Comparison of ENCODE assay signal across 20 cellular contexts in genomic region chr15:29470311-29470710, GRCh38.
A peak's percentile ranks its signal among the peaks of the same experiment; 100 is the strongest.
DNase-seq lines count a peak whose midpoint lies in the region; ATAC-seq, FAIRE-seq and TF ChIP-seq lines count a peak whose summit lies in the region.
"Had no signal": no experiment of that assay in that cellular context is flagged by ENCODE, and none has a peak within 500 bp of the region (broad histone marks: within the 10 kb centered on the region; RNA-seq: fewer than 3 reads in every experiment).

No MANE protein-coding gene starts in this region.

- no peak overlapping the region for H3K18ac ChIP-seq in IMR-90 (ENCODE audit: low read depth, low read length)

- FAIRE-seq in pancreas (lab: Jason Lieb, UNC) (no peak), HTR-8/SVneo (lab: Jason Lieb, UNC) (no peak), frontal cortex (lab: Jason Lieb, UNC) (no peak)

- H3K4ac ChIP-seq in IMR-90 (ENCODE audit: low read depth, low read length) = no peak overlapping the region

- TF ChIP-seq CTCF in IMR-90 (conservative IDR thresholded peaks at IDR 0.05; ENCODE audit: low read depth, low read length) (no peak), pancreas (IDR thresholded peaks at IDR 0.05) (no peak)

- peaks cover 2% of the 10 kb centered on the region; the same call in 1 of the 2 replicates for H3K9me3 ChIP-seq in IMR-90 (ENCODE audit: control insufficient read depth, insufficient read depth, low read length)
- H3K9me3 ChIP-seq in esophagus (ENCODE audit: control insufficient read depth in 2 of 2, insufficient read depth in 1 of 2, low read depth in 1 of 2, low read length in 1 of 2) = peaks cover 0 to 2% of the 10 kb centered on the region in 2 donors
- H3K9me3 ChIP-seq in pancreas = no peaks in the 10 kb centered on the region

- H3K27ac ChIP-seq in IMR-90 (ENCODE audit: insufficient read depth, low read length) (no peak overlapping the region), esophagus (ENCODE audit: low read depth in 2 of 2, low read length in 1 of 2) (peak overlapping the region; percentile 58 to 74), pancreas (peak overlapping the region in 2 of 4 donors; percentile 66 to 71)

- H3K23ac ChIP-seq in IMR-90 (ENCODE audit: low read depth, low read length) = no peak overlapping the region

- TF ChIP-seq POLR2A in IMR-90 (IDR thresholded peaks at IDR 0.05; ENCODE audit: low read depth, low read length) = no peak

- H3K27me3 ChIP-seq in IMR-90 (ENCODE audit: control insufficient read depth, insufficient read depth, low read length) (no peaks in the 10 kb centered on the region), esophagus (ENCODE audit: control insufficient read depth in 1 of 2, insufficient read depth in 2 of 2, low read length in 2 of 2) (no peaks in the 10 kb centered on the region), pancreas (no peaks in the 10 kb centered on the region)

- dilution Hi-C loops in IMR-90 (cut with HindIII; ENCODE audit: low sequenced_read_pairs, unreplicated experiment) = no loop called here

- BruUV-seq in IMR-90 (replicated peaks; lab: Mats Ljungman, UMichigan) = no TSS peak

- no peaks in the 10 kb centered on the region for H4K20me1 ChIP-seq in IMR-90 (ENCODE audit: insufficient read depth, low read length)

- no peak overlapping the region for H3K14ac ChIP-seq in IMR-90 (replicated peaks; ENCODE audit: low read depth, low read length)

- H4K91ac ChIP-seq in IMR-90 (ENCODE audit: insufficient read depth, low read depth, low read length) = no peak overlapping the region

- WGBS in IMR-90 (ENCODE audit: extremely low coverage in 2 of 2, insufficient read length in 1 of 2), 2 experiments = 51% methylated on average over 7 of the region's 14 CpGs; no CpG with 5 or more reads in 1 of the 2 experiments
- WGBS in esophagus, 2 donors = 37 to 57% methylated on average over 14 of the region's 14 CpGs
- 58% methylated on average over 14 of the region's 14 CpGs for WGBS in pancreas, 2 donors

- H2AK5ac ChIP-seq in IMR-90 (ENCODE audit: low read depth, low read length) = no peak overlapping the region

- H4K8ac ChIP-seq in IMR-90 (ENCODE audit: low read depth in 2 of 2, low read length in 2 of 2) = no peak overlapping the region

- H3K4me3 ChIP-seq in IMR-90 (ENCODE audit: insufficient read depth, low read depth, low read length) (no peak overlapping the region), esophagus (ENCODE audit: low read depth in 1 of 2, low read length in 2 of 2) (no peak overlapping the region), pancreas (no peak overlapping the region)

- H3K36me3 ChIP-seq in IMR-90 (ENCODE audit: control insufficient read depth, insufficient read depth, low read length) (no peaks in the 10 kb centered on the region), esophagus (ENCODE audit: control insufficient read depth in 2 of 2, insufficient read depth in 2 of 2, low read length in 1 of 2) (no peaks in the 10 kb centered on the region), pancreas (no peaks in the 10 kb centered on the region)

- no peaks in the 10 kb centered on the region for H3K9me1 ChIP-seq in IMR-90 (ENCODE audit: insufficient read depth, low read length)

- H3K56ac ChIP-seq in IMR-90 (ENCODE audit: extremely low read depth, insufficient read depth, low read length) = no peak overlapping the region

- POLR2A ChIA-PET in IMR-90 (lab: Charles Lee; ENCODE audit: unreplicated experiment) = no interaction called here

- no peak overlapping the region for H2BK120ac ChIP-seq in IMR-90 (ENCODE audit: low read depth, low read length)

- H2AFZ ChIP-seq in IMR-90 (replicated peaks; ENCODE audit: low read length, poor library complexity) = peak overlapping the region; percentile 32

- H2BK5ac ChIP-seq in IMR-90 (ENCODE audit: low read depth, low read length, poor library complexity, severe bottlenecking) = no peak overlapping the region

- no peaks in the 10 kb centered on the region for H3K4me1 ChIP-seq in IMR-90 (ENCODE audit: control insufficient read depth, insufficient read depth, low read length)
- peaks cover 0 to 13% of the 10 kb centered on the region in 2 donors for H3K4me1 ChIP-seq in esophagus (ENCODE audit: control insufficient read depth in 2 of 2, insufficient read depth in 2 of 2, low read length in 1 of 2)
- no peaks in the 10 kb centered on the region for H3K4me1 ChIP-seq in pancreas

- H4K5ac ChIP-seq in IMR-90 (ENCODE audit: low read depth, low read length) = no peak overlapping the region

- H2BK15ac ChIP-seq in IMR-90 (ENCODE audit: low read depth, low read length) = no peak overlapping the region

- H2BK20ac ChIP-seq in IMR-90 (ENCODE audit: low read depth, low read length) = no peak overlapping the region

- intact Hi-C loops in IMR-90 (cut with micrococcal nuclease) = no loop called here
- intact Hi-C loops in pancreas (cut with DNase I) = no loop called here

- CTCF ChIA-PET in IMR-90 (lab: Yijun Ruan, JAX) = no interaction called here

- H2AK9ac ChIP-seq in IMR-90 (replicated peaks; ENCODE audit: low read depth, low read length, poor library complexity) = no peak overlapping the region

- no peaks in the 10 kb centered on the region for H3K79me1 ChIP-seq in IMR-90 (ENCODE audit: low read depth in 1 of 2, low read length in 2 of 2)

- peak; percentile 23 for DNase-seq in DMS79 (lab: John Stamatoyannopoulos, UW)
- DNase-seq in IMR-90 = no peak
- peak in 1 of 6 donors; percentile 20 for DNase-seq in pancreas
- no peak for DNase-seq in HTR-8/SVneo (ENCODE audit: insufficient read length, low spot score)
- DNase-seq in globus pallidus (ENCODE audit: low spot score) = no peak
- no peak for DNase-seq in frontal cortex (ENCODE audit: low spot score in 2 of 2)
- DNase-seq: activated CD4-positive, CD25-positive, alpha-beta regulatory T cell treated with anti-CD3 and anti-CD28 coated beads, Interleukin-2, amount 50 U/mL, for 72 hours; activated CD8-positive, alpha-beta memory T cell treated with anti-CD3 and anti-CD28 coated beads for 24 hours; activated naive CD4-positive, alpha-beta T cell treated with anti-CD3 and anti-CD28 coated beads for 36 hours; activated T-cell treated with anti-CD3 and anti-CD28 coated beads, Interleukin-2, amount 50 U/mL, for 4 hours; aorta; CD8-positive, alpha-beta T cell; DND-41; GOT3; NCI-H1105; NCI-H2081 treated with DMSO at 0.1 percent for 48 hours; NCI-H446 treated with DMSO at 0.1 percent for 48 hours; occipital lobe had no signal

- ATAC-seq in IMR-90 (ENCODE audit: low read depth) = no peak
- peak; percentile 32 to 77 (median 51) for ATAC-seq in pancreas
- ATAC-seq: activated T-cell treated with anti-CD3 and anti-CD28 coated beads, Interleukin-2, amount 50 U/mL, for 4 hours; CD8-positive, alpha-beta T cell; stimulated activated memory B cell treated with anti-CD40 and anti-IgM and Interleukin-4, amounts not matched to agents 10 μg/mL and 1 μg/mL and 100 μg/mL, for 72 hours had no signal

- no peak overlapping the region for H3K9ac ChIP-seq in IMR-90 (ENCODE audit: low read depth, low read length)

- TF ChIP-seq RAD21 in IMR-90 (IDR thresholded peaks at IDR 0.05; ENCODE audit: low read length) = no peak

- no peak overlapping the region for H3K4me2 ChIP-seq in IMR-90 (ENCODE audit: low read depth, low read length)

- in situ Hi-C loops in IMR-90 (cut with MboI; ENCODE audit: low sequenced_read_pairs) = no loop called here

TF ChIP-seq in IMR-90, 13 proteins besides CTCF, POLR2A, EP300 and RAD21:
- TF ChIP-seq MXI1 (IDR thresholded peaks at IDR 0.05; ENCODE audit: borderline replicate concordance, low read depth, low read length) (no peak), NFE2L2 (IDR thresholded peaks at IDR 0.05; ENCODE audit: low read depth, low read length) (no peak), RCOR1 (IDR thresholded peaks at IDR 0.05; ENCODE audit: insufficient replicate concordance, low read length) (no peak), CEBPB (IDR thresholded peaks at IDR 0.05; ENCODE audit: low read depth, low read length) (no peak), SMC3 (IDR thresholded peaks at IDR 0.05; ENCODE audit: low read depth, low read length) (no peak), RFX5 (IDR thresholded peaks at IDR 0.05; ENCODE audit: low read depth, low read length) (no peak), ELK1 (IDR thresholded peaks at IDR 0.05; ENCODE audit: borderline replicate concordance, low read depth, low read length) (no peak), FOS (IDR thresholded peaks at IDR 0.05; ENCODE audit: low read depth, low read length) (no peak), MAFK (IDR thresholded peaks at IDR 0.05; ENCODE audit: low read depth, low read length) (no peak), CHD1 (IDR thresholded peaks at IDR 0.05; ENCODE audit: low read depth, low read length) (no peak), MAZ (IDR thresholded peaks at IDR 0.05; ENCODE audit: borderline replicate concordance, low read depth, low read length) (no peak), BHLHE40 (IDR thresholded peaks at IDR 0.05; ENCODE audit: low read depth, low read length) (no peak)
- TF ChIP-seq, protein P1, sequence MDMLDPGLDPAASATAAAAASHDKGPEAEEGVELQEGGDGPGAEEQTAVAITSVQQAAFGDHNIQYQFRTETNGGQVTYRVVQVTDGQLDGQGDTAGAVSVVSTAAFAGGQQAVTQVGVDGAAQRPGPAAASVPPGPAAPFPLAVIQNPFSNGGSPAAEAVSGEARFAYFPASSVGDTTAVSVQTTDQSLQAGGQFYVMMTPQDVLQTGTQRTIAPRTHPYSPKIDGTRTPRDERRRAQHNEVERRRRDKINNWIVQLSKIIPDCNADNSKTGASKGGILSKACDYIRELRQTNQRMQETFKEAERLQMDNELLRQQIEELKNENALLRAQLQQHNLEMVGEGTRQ (IDR thresholded peaks at IDR 0.05; ENCODE audit: low read depth, low read length) = no peak
